Comparison of ENCODE assay signal across 1 cellular context in the genomic region with DNA sequence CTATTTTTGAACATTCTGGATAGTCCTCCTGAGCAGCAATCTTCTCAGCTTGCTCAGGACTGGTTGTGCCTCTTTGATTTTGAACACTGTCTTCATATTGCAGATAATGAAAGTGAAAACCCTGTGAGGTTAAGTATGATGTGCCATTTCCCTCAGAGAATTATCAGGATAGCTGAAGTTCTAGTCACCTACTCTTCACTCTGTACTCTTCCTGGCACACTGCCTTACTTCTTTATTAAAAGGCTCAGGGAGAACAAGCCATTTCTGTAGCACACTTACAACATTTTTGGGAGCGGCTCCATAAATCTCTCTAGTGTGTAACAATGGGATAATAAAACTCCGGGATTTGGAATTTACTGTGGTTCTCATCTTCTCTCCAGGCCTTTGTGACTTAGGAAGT.
TF ChIP-seq lines count a peak whose summit lies in the region.

No MANE protein-coding gene starts in this region.

TF ChIP-seq in GM23338, 12 proteins besides CTCF, POLR2A, EP300 and RAD21 (continued from another document):
- TF ChIP-seq, protein P1, sequence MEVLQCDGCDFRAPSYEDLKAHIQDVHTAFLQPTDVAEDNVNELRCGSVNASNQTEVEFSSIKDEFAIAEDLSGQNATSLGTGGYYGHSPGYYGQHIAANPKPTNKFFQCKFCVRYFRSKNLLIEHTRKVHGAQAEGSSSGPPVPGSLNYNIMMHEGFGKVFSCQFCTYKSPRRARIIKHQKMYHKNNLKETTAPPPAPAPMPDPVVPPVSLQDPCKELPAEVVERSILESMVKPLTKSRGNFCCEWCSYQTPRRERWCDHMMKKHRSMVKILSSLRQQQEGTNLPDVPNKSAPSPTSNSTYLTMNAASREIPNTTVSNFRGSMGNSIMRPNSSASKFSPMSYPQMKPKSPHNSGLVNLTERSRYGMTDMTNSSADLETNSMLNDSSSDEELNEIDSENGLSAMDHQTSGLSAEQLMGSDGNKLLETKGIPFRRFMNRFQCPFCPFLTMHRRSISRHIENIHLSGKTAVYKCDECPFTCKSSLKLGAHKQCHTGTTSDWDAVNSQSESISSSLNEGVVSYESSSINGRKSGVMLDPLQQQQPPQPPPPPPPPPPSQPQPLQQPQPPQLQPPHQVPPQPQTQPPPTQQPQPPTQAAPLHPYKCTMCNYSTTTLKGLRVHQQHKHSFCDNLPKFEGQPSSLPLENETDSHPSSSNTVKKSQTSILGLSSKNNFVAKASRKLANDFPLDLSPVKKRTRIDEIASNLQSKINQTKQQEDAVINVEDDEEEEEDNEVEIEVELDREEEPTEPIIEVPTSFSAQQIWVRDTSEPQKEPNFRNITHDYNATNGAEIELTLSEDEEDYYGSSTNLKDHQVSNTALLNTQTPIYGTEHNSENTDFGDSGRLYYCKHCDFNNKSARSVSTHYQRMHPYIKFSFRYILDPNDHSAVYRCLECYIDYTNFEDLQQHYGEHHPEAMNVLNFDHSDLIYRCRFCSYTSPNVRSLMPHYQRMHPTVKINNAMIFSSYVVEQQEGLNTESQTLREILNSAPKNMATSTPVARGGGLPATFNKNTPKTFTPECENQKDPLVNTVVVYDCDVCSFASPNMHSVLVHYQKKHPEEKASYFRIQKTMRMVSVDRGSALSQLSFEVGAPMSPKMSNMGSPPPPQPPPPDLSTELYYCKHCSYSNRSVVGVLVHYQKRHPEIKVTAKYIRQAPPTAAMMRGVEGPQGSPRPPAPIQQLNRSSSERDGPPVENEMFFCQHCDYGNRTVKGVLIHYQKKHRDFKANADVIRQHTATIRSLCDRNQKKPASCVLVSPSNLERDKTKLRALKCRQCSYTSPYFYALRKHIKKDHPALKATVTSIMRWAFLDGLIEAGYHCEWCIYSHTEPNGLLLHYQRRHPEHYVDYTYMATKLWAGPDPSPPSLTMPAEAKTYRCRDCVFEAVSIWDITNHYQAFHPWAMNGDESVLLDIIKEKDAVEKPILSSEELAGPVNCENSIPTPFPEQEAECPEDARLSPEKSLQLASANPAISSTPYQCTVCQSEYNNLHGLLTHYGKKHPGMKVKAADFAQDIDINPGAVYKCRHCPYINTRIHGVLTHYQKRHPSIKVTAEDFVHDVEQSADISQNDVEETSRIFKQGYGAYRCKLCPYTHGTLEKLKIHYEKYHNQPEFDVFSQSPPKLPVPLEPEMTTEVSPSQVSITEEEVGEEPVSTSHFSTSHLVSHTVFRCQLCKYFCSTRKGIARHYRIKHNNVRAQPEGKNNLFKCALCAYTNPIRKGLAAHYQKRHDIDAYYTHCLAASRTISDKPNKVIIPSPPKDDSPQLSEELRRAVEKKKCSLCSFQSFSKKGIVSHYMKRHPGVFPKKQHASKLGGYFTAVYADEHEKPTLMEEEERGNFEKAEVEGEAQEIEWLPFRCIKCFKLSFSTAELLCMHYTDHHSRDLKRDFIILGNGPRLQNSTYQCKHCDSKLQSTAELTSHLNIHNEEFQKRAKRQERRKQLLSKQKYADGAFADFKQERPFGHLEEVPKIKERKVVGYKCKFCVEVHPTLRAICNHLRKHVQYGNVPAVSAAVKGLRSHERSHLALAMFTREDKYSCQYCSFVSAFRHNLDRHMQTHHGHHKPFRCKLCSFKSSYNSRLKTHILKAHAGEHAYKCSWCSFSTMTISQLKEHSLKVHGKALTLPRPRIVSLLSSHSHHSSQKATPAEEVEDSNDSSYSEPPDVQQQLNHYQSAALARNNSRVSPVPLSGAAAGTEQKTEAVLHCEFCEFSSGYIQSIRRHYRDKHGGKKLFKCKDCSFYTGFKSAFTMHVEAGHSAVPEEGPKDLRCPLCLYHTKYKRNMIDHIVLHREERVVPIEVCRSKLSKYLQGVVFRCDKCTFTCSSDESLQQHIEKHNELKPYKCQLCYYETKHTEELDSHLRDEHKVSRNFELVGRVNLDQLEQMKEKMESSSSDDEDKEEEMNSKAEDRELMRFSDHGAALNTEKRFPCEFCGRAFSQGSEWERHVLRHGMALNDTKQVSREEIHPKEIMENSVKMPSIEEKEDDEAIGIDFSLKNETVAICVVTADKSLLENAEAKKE (CRISPR knock-in tag; IDR thresholded peaks at IDR 0.05) = no peak
